ENCODE assay signal across 25 cellular contexts in the genomic region with DNA sequence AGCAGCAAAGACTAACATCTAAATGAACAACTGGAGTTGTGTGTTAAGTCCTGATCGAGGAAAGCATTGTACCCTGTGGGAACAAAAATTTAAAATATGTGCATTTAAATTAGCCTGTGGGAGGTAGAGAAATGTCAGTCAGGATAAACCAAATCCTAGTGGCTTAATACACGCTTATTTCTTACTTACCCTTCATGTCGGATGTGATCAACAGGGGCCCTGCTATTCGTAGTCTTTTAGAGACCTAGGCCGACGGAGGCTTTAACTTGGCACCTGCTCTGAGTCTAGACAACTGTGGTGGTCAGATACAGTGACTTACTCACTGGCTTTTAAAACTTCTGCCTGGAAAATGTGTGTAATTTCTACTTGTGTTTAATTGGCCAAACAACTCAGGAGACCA. TPM values are rescaled to one million over a fixed set of nuclear protein-coding genes. Genes with fewer than 3 reads are reported as not detected.
DNase-seq lines count a peak whose midpoint lies in the region; ATAC-seq and TF ChIP-seq lines count a peak whose summit lies in the region.
"Had no signal": no experiment of that assay in that cellular context is flagged by ENCODE, and none has a peak within 500 bp of the region (broad histone marks: within the 10 kb centered on the region; RNA-seq: fewer than 3 reads in every experiment).

No MANE protein-coding gene starts in this region.

- CTCF ChIA-PET in A673 (lab: Charles Lee) = no interaction called here

- H3K4me1 ChIP-seq in A673 (ENCODE audit: insufficient read depth, low read length, poor library complexity, severe bottlenecking) (peaks cover 13% of the 10 kb centered on the region), hepatocyte (ENCODE audit: insufficient read depth) (peaks cover 20% of the 10 kb centered on the region), heart right ventricle (no peaks in the 10 kb centered on the region), BE2C (no peaks in the 10 kb centered on the region)

- in situ Hi-C loops in astrocyte of the cerebellum (cut with HindIII; ENCODE audit: low sequenced_read_pairs) = no loop called here

- no peaks in the 10 kb centered on the region for H3K27me3 ChIP-seq in A673 (replicated peaks; ENCODE audit: insufficient read depth, low read depth, low read length, poor library complexity)
- no peaks in the 10 kb centered on the region for H3K27me3 ChIP-seq in hepatocyte
- H3K27me3 ChIP-seq in heart right ventricle = no peaks in the 10 kb centered on the region
- no peaks in the 10 kb centered on the region for H3K27me3 ChIP-seq in BE2C
- H3K27me3 ChIP-seq: MG63 had no signal

- H3K9me3 ChIP-seq in A673 (ENCODE audit: low read depth, low read length, poor library complexity, severe bottlenecking) = no peaks in the 10 kb centered on the region
- no peaks in the 10 kb centered on the region for H3K9me3 ChIP-seq in hepatocyte (ENCODE audit: low read depth)
- peaks cover 0 to 9% (median 0%) of the 10 kb centered on the region in 11 donors for H3K9me3 ChIP-seq in heart right ventricle
- H3K9me3 ChIP-seq in BE2C = no peaks in the 10 kb centered on the region
- H3K9me3 ChIP-seq: MG63 had no signal

- H4K20me1 ChIP-seq in hepatocyte (ENCODE audit: insufficient read depth, poor library complexity, severe bottlenecking) = no peaks in the 10 kb centered on the region

- H3K4me1 Mint-ChIP-seq in neural crest cell = peaks cover 8% of the 10 kb centered on the region

- TF ChIP-seq CTCF in A673 (conservative IDR thresholded peaks at IDR 0.05; ENCODE audit: low read depth, low read length) (no peak), astrocyte of the cerebellum (IDR thresholded peaks at IDR 0.05; ENCODE audit: low read depth, low read length, missing control alignments) (no peak), hepatocyte (IDR thresholded peaks at IDR 0.05; ENCODE audit: poor library complexity) (no peak), neural crest cell (conservative IDR thresholded peaks at IDR 0.05) (no peak), heart right ventricle (IDR thresholded peaks at IDR 0.05) (no peak), BE2C (IDR thresholded peaks at IDR 0.05; ENCODE audit: low read depth, low read length) (no peak)

- H3K4me3 Mint-ChIP-seq in neural crest cell = no peak overlapping the region
- H3K4me3 Mint-ChIP-seq: CD4-positive, alpha-beta T cell; HFFc6 had no signal

- intact Hi-C loops in A673 (cut with micrococcal nuclease; ENCODE audit: unreplicated experiment) (no loop called here), heart right ventricle (cut with DNase I) (no loop called here)

- H3K27ac ChIP-seq in A673 (ENCODE audit: low read depth, low read length, poor library complexity, severe bottlenecking) = no peak overlapping the region
- peak overlapping the region; percentile 92 for H3K27ac ChIP-seq in hepatocyte
- H3K27ac ChIP-seq in heart right ventricle = no peak overlapping the region
- H3K27ac ChIP-seq: 22Rv1, RWPE1 had no signal

- DNase-seq in A673 (ENCODE audit: low spot score) = peak; percentile 68
- peak; percentile 8 for DNase-seq in astrocyte of the cerebellum (ENCODE audit: low read depth)
- DNase-seq in hepatocyte (ENCODE audit: low spot score) = no peak
- no peak for DNase-seq in neural crest cell (ENCODE audit: low read depth, low spot score)
- DNase-seq in heart right ventricle = no peak
- no peak for DNase-seq in BE2C
- DNase-seq: CD4-positive, alpha-beta T cell; H7; HFFc6; Kasumi-1; MG63; NCI-H1048; NCI-H146; NCI-H2029 treated with DMSO at 0.1 percent for 48 hours; NCI-H2171; NCI-H526; PC-3; SIG-M5 had no signal

- H3K4me3 ChIP-seq in A673 (ENCODE audit: low read depth, low read length, poor library complexity, severe bottlenecking) (no peak overlapping the region), astrocyte of the cerebellum (ENCODE audit: low read depth, low read length) (no peak overlapping the region), hepatocyte (no peak overlapping the region), heart right ventricle (no peak overlapping the region), BE2C (ENCODE audit: low read depth, low read length) (no peak overlapping the region)
- H3K4me3 ChIP-seq: GM12878, MG63 had no signal

- no peak overlapping the region for H3K4me2 ChIP-seq in hepatocyte

- H3K9me2 ChIP-seq in hepatocyte (replicated peaks; ENCODE audit: insufficient read depth) = no peaks in the 10 kb centered on the region

- WGBS in hepatocyte (ENCODE audit: low lambda C conversion rate, missing lambda C conversion rate) = 55% methylated on average over 6 of the region's 6 CpGs
- 75% methylated on average over 6 of the region's 6 CpGs for WGBS in heart right ventricle, 2 donors

- POLR2A ChIA-PET in A673 (lab: Charles Lee; ENCODE audit: low non-redundant PET) = no interaction called here

- H2AFZ ChIP-seq in hepatocyte = no peak overlapping the region

- BruUV-seq in A673 (replicated peaks; lab: Mats Ljungman, UMichigan) = no TSS peak

- H3K27me3 Mint-ChIP-seq in neural crest cell (ENCODE audit: low read depth) = no peaks in the 10 kb centered on the region
- H3K27me3 Mint-ChIP-seq: CD4-positive, alpha-beta T cell had no signal

- peaks cover 6% of the 10 kb centered on the region for H3K79me2 ChIP-seq in hepatocyte

- H3K36me3 Mint-ChIP-seq in neural crest cell (ENCODE audit: low read depth) = peaks cover 4% of the 10 kb centered on the region

- H3K9me3 Mint-ChIP-seq in neural crest cell = peaks cover 2% of the 10 kb centered on the region
- H3K9me3 Mint-ChIP-seq: CD4-positive, alpha-beta T cell; HFFc6 had no signal

- no peaks in the 10 kb centered on the region for H3K36me3 ChIP-seq in A673 (ENCODE audit: insufficient read depth, low read length, poor library complexity, severe bottlenecking)
- H3K36me3 ChIP-seq in hepatocyte (replicated peaks; ENCODE audit: insufficient read depth, low read depth) = no peaks in the 10 kb centered on the region
- H3K36me3 ChIP-seq in heart right ventricle = peaks cover 0 to 5% (median 0%) of the 10 kb centered on the region in 9 donors
- no peaks in the 10 kb centered on the region for H3K36me3 ChIP-seq in BE2C
- H3K36me3 ChIP-seq: MG63 had no signal

- peak overlapping the region; percentile 21 for H3K27ac Mint-ChIP-seq in neural crest cell (ENCODE audit: unreplicated experiment)
- H3K27ac Mint-ChIP-seq: CD4-positive, alpha-beta T cell; HFFc6 had no signal

- no peak for ATAC-seq in heart right ventricle
- ATAC-seq in HG03039 (IDR thresholded peaks at IDR 0.05; ENCODE audit: unreplicated experiment) = no peak
- no peak for ATAC-seq in GM18861 (IDR thresholded peaks at IDR 0.05; ENCODE audit: unreplicated experiment)
- ATAC-seq: GM12878, PC-3 had no signal

RNA-seq across cellular contexts. Expression of a gene that starts 10.2 kb away (rescaled TPM):
- total RNA-seq in A673 (2021) = 72.2 and 73.4 TPM in 2 replicates
- 297 and 337 TPM in 2 replicates for total RNA-seq in hepatocyte
- 905 and 962 TPM in 2 replicates for polyA plus RNA-seq in hepatocyte
- 56.5 and 62.0 TPM in 2 replicates for total RNA-seq in neural crest cell
- total RNA-seq in heart right ventricle = 100 to 1,000 TPM in 5 of 10 donors, 10 to 100 TPM in 5; 51.8 to 289 (median 99.3) TPM
- polyA plus RNA-seq in heart right ventricle = 100 to 1,000 TPM in 1 of 2 donors, 10 to 100 TPM in 1; 49.0 to 129 TPM
- 71.4 TPM for polyA plus RNA-seq in BE2C (2012; ENCODE audit: insufficient read depth, insufficient read length, low read depth)
- total RNA-seq: GM12878 had no signal
- polyA plus RNA-seq: GM12878 had no signal

RNA-seq across cellular contexts. Expression of a gene that starts 18.6 kb away (rescaled TPM):
- 0.13 and 0.43 TPM in 2 replicates for total RNA-seq in A673 (2021)
- total RNA-seq in hepatocyte = 0.12 and 3.0 TPM in 2 replicates
- 1.2 and 1.6 TPM in 2 replicates for polyA plus RNA-seq in hepatocyte
- total RNA-seq in neural crest cell = 0.23 TPM in 1 of 2 replicates, not detected in the other
- 1 to 10 TPM in 9 of 10 donors, under 1 TPM in 1; 0.93 to 3.2 (median 2.0) TPM for total RNA-seq in heart right ventricle
- 1 to 10 TPM in 1 of 2 donors, under 1 TPM in 1; 0.86 to 2.9 TPM for polyA plus RNA-seq in heart right ventricle
- not detected for polyA plus RNA-seq in BE2C (2012; ENCODE audit: insufficient read depth, insufficient read length, low read depth)
- total RNA-seq: H7, PC-3 had no signal

RNA-seq across cellular contexts. Expression of a gene that starts 33.1 kb away (rescaled TPM):
- total RNA-seq in A673 (2021) (not detected in 2 replicates), hepatocyte (40.2 and 48.1 TPM in 2 replicates), neural crest cell (not detected in 2 replicates), heart right ventricle (under 1 TPM in 3 of 10 donors, not detected in 7; 0.49 to 0.61 (median 0.56) TPM)
- polyA plus RNA-seq in hepatocyte (97.3 and 105 TPM in 2 replicates), heart right ventricle (not detected)
- 0.29 TPM for polyA plus RNA-seq in BE2C (2012; ENCODE audit: insufficient read depth, insufficient read length, low read depth)
- total RNA-seq: CD4-positive, alpha-beta T cell; GM12878; H7; HFFc6; PC-3 had no signal
- polyA plus RNA-seq: AG04450, BJ, GM12878 had no signal

RNA-seq across cellular contexts. Expression of a gene that starts 43.0 kb away (rescaled TPM):
- total RNA-seq in A673 (2021) (166 TPM in 2 replicates), hepatocyte (19.9 and 21.1 TPM in 2 replicates), neural crest cell (45.9 and 47.8 TPM in 2 replicates), heart right ventricle (10 to 100 TPM in 6 of 10 donors, not detected in 4; 28.7 to 57.7 (median 36.9) TPM)
- polyA plus RNA-seq in hepatocyte (44.3 and 47.4 TPM in 2 replicates), heart right ventricle (10 to 100 TPM in 1 of 2 donors, under 1 TPM in 1; 0.19 to 39.6 TPM)
- polyA plus RNA-seq in BE2C (2012; ENCODE audit: insufficient read depth, insufficient read length, low read depth) = 0.96 TPM
- total RNA-seq: H7, PC-3 had no signal

Comparison
In these comparisons a context has a peak if more than half of its experiments do, and no peak if none do; other contexts are left out.
1. DNase-seq: peak in A673 (single experiment) and astrocyte of the cerebellum (single experiment); none in hepatocyte (single experiment), neural crest cell (single experiment), heart right ventricle (0 of 2) and BE2C (single experiment).
2. RNA of a gene that starts 33.1 kb away (total RNA-seq): 40.2 to 48.1 TPM in hepatocyte; 0.49 to 0.61 TPM in heart right ventricle, not detected in A673 and not detected in neural crest cell; every median in the first group is over 10 times any median in the second.